ENCODE assay signal across 10 cellular contexts in genomic region chr16:4465977-4466779, GRCh38. TPM values are rescaled to one million over a fixed set of nuclear protein-coding genes. Genes with fewer than 3 reads are reported as not detected.
A peak's percentile ranks its signal among the peaks of the same experiment; 100 is the strongest.
DNase-seq lines count a peak whose midpoint lies in the region; ATAC-seq and TF ChIP-seq lines count a peak whose summit lies in the region.
"Had no signal": no experiment of that assay in that cellular context is flagged by ENCODE, and none has a peak within 500 bp of the region (broad histone marks: within the 10 kb centered on the region; RNA-seq: fewer than 3 reads in every experiment).

No MANE protein-coding gene starts in this region.

- peaks cover 7% of the 10 kb centered on the region for H3K36me3 Mint-ChIP-seq in progenitor cell of endocrine pancreas (ENCODE audit: insufficient read depth)

- peak overlapping the region; percentile 98 for H3K27ac ChIP-seq in KOPT-K1 (ENCODE audit: low read depth, low read length, poor library complexity, severe bottlenecking)
- H3K27ac ChIP-seq in cardiac muscle cell = peak overlapping the region; percentile 0

- H3K9me3 Mint-ChIP-seq in progenitor cell of endocrine pancreas (ENCODE audit: low read depth) = no peaks in the 10 kb centered on the region

- H3K27ac Mint-ChIP-seq in progenitor cell of endocrine pancreas = no peak overlapping the region

- no peak overlapping the region for H3K4me3 ChIP-seq in cardiac muscle cell

- H3K9me3 ChIP-seq in KOPT-K1 (ENCODE audit: insufficient read depth, low read length, poor library complexity, severe bottlenecking) = no peaks in the 10 kb centered on the region
- no peaks in the 10 kb centered on the region for H3K9me3 ChIP-seq in cardiac muscle cell (ENCODE audit: low read depth)

- no peaks in the 10 kb centered on the region for H3K4me1 Mint-ChIP-seq in progenitor cell of endocrine pancreas (ENCODE audit: low read depth)

- H3K27me3 Mint-ChIP-seq in progenitor cell of endocrine pancreas = no peaks in the 10 kb centered on the region

- H3K4me3 Mint-ChIP-seq in progenitor cell of endocrine pancreas (ENCODE audit: low read depth) = no peak overlapping the region

- H3K27me3 ChIP-seq in cardiac muscle cell = no peaks in the 10 kb centered on the region

- DNase-seq in activated T-cell treated with anti-CD3 and anti-CD28 coated beads for 4 hours (peak; percentile 14), cardiac muscle cell (ENCODE audit: low read depth in 1 of 2, low spot score in 1 of 2) (peak in 1 of 2 donors; percentile 27), hippocampal formation (lab: John Stamatoyannopoulos, UW) (no peak), progenitor cell of endocrine pancreas (ENCODE audit: low spot score, unreplicated experiment) (no peak), NCI-H446 (lab: John Stamatoyannopoulos, UW) (no peak)
- peak; percentile 70 for DNase-seq in stimulated activated CD4-positive, alpha-beta T cell treated with anti-CD3 and anti-CD28 coated beads, Interleukin-4, amount 100 ng/mL, for 24 hours
- DNase-seq: AML-193, amniotic stem cell had no signal

- TF ChIP-seq CTCF in cardiac muscle cell (IDR thresholded peaks at IDR 0.05; ENCODE audit: low read depth, low read length) (no peak), progenitor cell of endocrine pancreas (IDR thresholded peaks at IDR 0.05; ENCODE audit: unreplicated experiment) (no peak)

- H3K4me1 ChIP-seq in cardiac muscle cell (ENCODE audit: low read depth) = no peaks in the 10 kb centered on the region

- ATAC-seq in HG03571 (IDR thresholded peaks at IDR 0.05; ENCODE audit: unreplicated experiment) = no peak

- H3K36me3 ChIP-seq in KOPT-K1 (ENCODE audit: insufficient read depth, low read length) (peaks cover 84% of the 10 kb centered on the region), cardiac muscle cell (peaks cover 3% of the 10 kb centered on the region)

RNA-seq across cellular contexts. Expression of gene NMRAL1, which starts 8.2 kb away (rescaled TPM):
- total RNA-seq in cardiac muscle cell (45.4 and 64.5 TPM in 2 replicates), progenitor cell of endocrine pancreas (47.1 and 48.7 TPM in 2 replicates)
- 32.4 and 46.9 TPM in 2 replicates for polyA plus RNA-seq in cardiac muscle cell

RNA-seq across cellular contexts. Expression of gene HMOX2, which starts 10.0 kb away (rescaled TPM):
- 61.5 and 69.8 TPM in 2 replicates for total RNA-seq in cardiac muscle cell
- 83.7 and 101 TPM in 2 replicates for polyA plus RNA-seq in cardiac muscle cell
- total RNA-seq in progenitor cell of endocrine pancreas = 28.5 and 30.1 TPM in 2 replicates

RNA-seq across cellular contexts. Expression of gene DNAJA3, which starts 40.5 kb away (rescaled TPM):
- total RNA-seq in cardiac muscle cell (62.1 and 70.7 TPM in 2 replicates), progenitor cell of endocrine pancreas (38.8 and 42.3 TPM in 2 replicates)
- polyA plus RNA-seq in cardiac muscle cell = 60.5 and 70.8 TPM in 2 replicates

RNA-seq across cellular contexts. Expression of gene CORO7, which starts 49.8 kb away (rescaled TPM):
- 33.0 and 66.5 TPM in 2 replicates for total RNA-seq in cardiac muscle cell
- 54.2 and 62.1 TPM in 2 replicates for polyA plus RNA-seq in cardiac muscle cell
- total RNA-seq in progenitor cell of endocrine pancreas = 25.7 and 35.2 TPM in 2 replicates

Comparison
In these comparisons a context has a peak if more than half of its experiments do, and no peak if none do; other contexts are left out.
1. DNase-seq: peak in activated T-cell treated with anti-CD3 and anti-CD28 coated beads for 4 hours (single experiment) and stimulated activated CD4-positive, alpha-beta T cell treated with anti-CD3 and anti-CD28 coated beads, Interleukin-4, amount 100 ng/mL, for 24 hours (single experiment); none in hippocampal formation (0 of 2), progenitor cell of endocrine pancreas (single experiment) and NCI-H446 (0 of 2).